37 cellular contexts compared by ENCODE assay signal in genomic region chr19:1791879-1792278, GRCh38. TPM values are rescaled to one million over a fixed set of nuclear protein-coding genes. Genes with fewer than 3 reads are reported as not detected.
"Had no signal": no experiment of that assay in that cellular context is flagged by ENCODE, and none has a peak within 500 bp of the region (broad histone marks: within the 10 kb centered on the region; RNA-seq: fewer than 3 reads in every experiment).

No MANE protein-coding gene starts in this region.

- ATAC-seq: activated naive CD4-positive, alpha-beta T cell treated with anti-CD3 and anti-CD28 coated beads, Interleukin-2, amount 50 U/mL, for 72 hours; activated T-cell treated with anti-CD3 and anti-CD28 coated beads, Interleukin-2, amount 50 U/mL, for 4 hours; body of pancreas; PC-3; Right ventricle myocardium inferior; SK-N-SH treated with all-trans-retinoic acid at 6 μM for 48 hours; T-cell; T-helper 17 cell had no signal

- H3K27ac ChIP-seq: adrenal gland, body of pancreas, RWPE1, VCaP had no signal

- FAIRE-seq: astrocyte, bronchial epithelial cell, RCC 7860 had no signal

- H3K36me3 ChIP-seq: adrenal gland, MG63 had no signal

- H3K4me3 ChIP-seq: adrenal gland, body of pancreas, MG63 had no signal

- H3K9me3 ChIP-seq: adrenal gland, body of pancreas, MG63 had no signal

- DNase-seq: activated B cell treated with CpG ODN at 0.5 μM for 24 hours; activated CD4-positive, alpha-beta memory T cell treated with anti-CD3 and anti-CD28 coated beads for 36 hours; activated CD4-positive, alpha-beta T cell treated with anti-CD3 and anti-CD28 coated beads for 4 hours; activated CD4-positive, alpha-beta T cell treated with anti-CD3 and anti-CD28 coated beads, Interleukin-2, amount 50 U/mL, for 1 hour; activated CD4-positive, CD25-positive, alpha-beta regulatory T cell treated with anti-CD3 and anti-CD28 coated beads, Interleukin-2, amount 50 U/mL, for 72 hours; activated CD8-positive, alpha-beta memory T cell treated with anti-CD3 and anti-CD28 coated beads, Interleukin-2, amount 50 U/mL, for 4 hours; activated gamma-delta T cell treated with Interleukin-2 at 50 U/mL for 16 hours; activated naive CD4-positive, alpha-beta T cell treated with anti-CD3 and anti-CD28 coated beads for 36 hours; activated T-cell treated with anti-CD3 and anti-CD28 coated beads for 4 hours; activated T-cell treated with anti-CD3 and anti-CD28 coated beads, Interleukin-2, amount 50 U/mL, for 4 hours; adrenal gland; body of pancreas; caudate nucleus; cerebellar nuclear complex; Kasumi-1; MG63; NCI-H1092; NCI-H1436 treated with DMSO at 0.1 percent for 48 hours; NCI-H1694 treated with DMSO at 0.1 percent for 48 hours; NCI-H2029; NCI-H510A; NCI-H526; NCI-H748 treated with DMSO at 0.1 percent for 48 hours; PC-3; SIG-M5; T-cell; T-helper 17 cell had no signal

- H3K27me3 ChIP-seq: MG63 had no signal

RNA-seq across cellular contexts. Expression of gene ONECUT3, which starts 38.6 kb away (rescaled TPM):
- total RNA-seq: activated B cell treated with CpG ODN at 0.5 μM for 24 hours; activated CD4-positive, alpha-beta memory T cell treated with anti-CD3 and anti-CD28 coated beads for 36 hours; activated naive CD4-positive, alpha-beta T cell treated with anti-CD3 and anti-CD28 coated beads for 36 hours; activated naive CD4-positive, alpha-beta T cell treated with anti-CD3 and anti-CD28 coated beads, Interleukin-2, amount 50 U/mL, for 72 hours; activated T-cell treated with anti-CD3 and anti-CD28 coated beads, Interleukin-2, amount 50 U/mL, for 4 hours; activated T-helper 1 cell treated with anti-CD3 and anti-CD28 coated beads, Interleukin-12 subunit alpha, Interleukin-12 subunit beta, Interleukin-2, Interleukin-4 antibody, amounts not matched to agents 30 ng/mL and 10 ng/mL and 1 ng/mL, durations not matched to agents 14 hours and 24 hours and 36 hours; adrenal gland; astrocyte; Right ventricle myocardium inferior; SK-MEL-5; T-helper 17 cell had no signal
